1 cellular context compared by ENCODE assay signal in genomic region chr20:41617931-41618806, GRCh38.
TF ChIP-seq lines count a peak whose summit lies in the region.

CHD6 (minus strand) TSS chr20:41618377; CDS start chr20:41551337, 67,040 bp downstream.

TF ChIP-seq in HepG2, 621 proteins besides CTCF, POLR2A, EP300 and RAD21 (continued from another document and continues in another):
- TF ChIP-seq CERS6 (CRISPR knock-in tag; IDR thresholded peaks at IDR 0.05) = no peak
- TF ChIP-seq ZNF747 (CRISPR knock-in tag; IDR thresholded peaks at IDR 0.05; ENCODE audit: borderline replicate concordance) = 0 out of 2 replicates have a peak, but pooled peaks have one; percentile 77
- TF ChIP-seq MLXIP (CRISPR knock-in tag; IDR thresholded peaks at IDR 0.05; ENCODE audit: borderline replicate concordance) = no peak
- TF ChIP-seq HNRNPK (IDR thresholded peaks at IDR 0.05; ENCODE audit: low read depth, low read length, poor library complexity, severe bottlenecking) = no peak
- TF ChIP-seq KLF13 (CRISPR knock-in tag; IDR thresholded peaks at IDR 0.05) = no peak
- TF ChIP-seq NFE2L1 (CRISPR knock-in tag; IDR thresholded peaks at IDR 0.05; ENCODE audit: borderline replicate concordance) = no peak
- TF ChIP-seq ZNF644 (CRISPR knock-in tag; IDR thresholded peaks at IDR 0.05; ENCODE audit: low read depth) = no peak
- TF ChIP-seq ZNF609 (CRISPR knock-in tag; IDR thresholded peaks at IDR 0.05; ENCODE audit: borderline replicate concordance) = no peak
- no peak for TF ChIP-seq HIC2 (CRISPR knock-in tag; IDR thresholded peaks at IDR 0.05; ENCODE audit: low read depth)
- TF ChIP-seq DBP (CRISPR knock-in tag; IDR thresholded peaks at IDR 0.05; ENCODE audit: not compliant biosample characterization) = no peak
- TF ChIP-seq ZNF275 (CRISPR knock-in tag; IDR thresholded peaks at IDR 0.05; ENCODE audit: borderline replicate concordance) = peak; percentile 30; the same call in 1 of the 2 replicates
- no peak for TF ChIP-seq FIP1L1 (IDR thresholded peaks at IDR 0.05; ENCODE audit: borderline replicate concordance, insufficient read depth, low read depth, low read length)
- no peak; the same call in 1 of the 2 replicates for TF ChIP-seq ZNF225 (CRISPR knock-in tag; IDR thresholded peaks at IDR 0.05)
- peak; percentile 71; the same call in 1 of the 2 replicates for TF ChIP-seq GABPB1 (CRISPR knock-in tag; IDR thresholded peaks at IDR 0.05)
- peak; percentile 30; the same call in 1 of the 2 replicates for TF ChIP-seq IRF2 (CRISPR knock-in tag; IDR thresholded peaks at IDR 0.05)
- no peak for TF ChIP-seq ZNF337 (CRISPR knock-in tag; IDR thresholded peaks at IDR 0.05; ENCODE audit: borderline replicate concordance, low read depth)
- TF ChIP-seq ZNF446 (CRISPR knock-in tag; IDR thresholded peaks at IDR 0.05) = no peak
- no peak; the same call in 1 of the 2 replicates for TF ChIP-seq CHCHD3 (CRISPR knock-in tag; IDR thresholded peaks at IDR 0.05)
- no peak for TF ChIP-seq TCF12 (IDR thresholded peaks at IDR 0.05)
- TF ChIP-seq TCF12 (CRISPR knock-in tag; IDR thresholded peaks at IDR 0.05) = no peak
- TF ChIP-seq GATA4 (IDR thresholded peaks at IDR 0.05; ENCODE audit: borderline replicate concordance, low read depth) = no peak
- TF ChIP-seq ZNF564 (CRISPR knock-in tag; IDR thresholded peaks at IDR 0.05) = no peak
- TF ChIP-seq ZHX2 (IDR thresholded peaks at IDR 0.05; ENCODE audit: low read depth) = 0 out of 2 replicates have a peak, but pooled peaks have one; percentile 28
- no peak for TF ChIP-seq ZHX2 (CRISPR knock-in tag; IDR thresholded peaks at IDR 0.05; ENCODE audit: borderline replicate concordance)
- no peak for TF ChIP-seq ZNF570 (CRISPR knock-in tag; IDR thresholded peaks at IDR 0.05; ENCODE audit: borderline replicate concordance)
- TF ChIP-seq CHD2 (IDR thresholded peaks at IDR 0.05; ENCODE audit: low read depth, low read length) = peak; percentile 74; the same call in 1 of the 2 replicates
- TF ChIP-seq PLRG1 (conservative IDR thresholded peaks at IDR 0.05) = no peak
- TF ChIP-seq NPAS2 (CRISPR knock-in tag; IDR thresholded peaks at IDR 0.05; ENCODE audit: borderline replicate concordance) = no peak
- no peak for TF ChIP-seq SMAD1 (CRISPR knock-in tag; IDR thresholded peaks at IDR 0.05; ENCODE audit: borderline replicate concordance, low read depth)
- no peak for TF ChIP-seq E2F1 (CRISPR knock-in tag; IDR thresholded peaks at IDR 0.05)
- no peak for TF ChIP-seq ZNF441 (CRISPR knock-in tag; IDR thresholded peaks at IDR 0.05; ENCODE audit: borderline replicate concordance)
- TF ChIP-seq SKIL (CRISPR knock-in tag; IDR thresholded peaks at IDR 0.05; ENCODE audit: borderline replicate concordance) = no peak
- peak; percentile 66; the same call in 1 of the 2 replicates for TF ChIP-seq POGZ (CRISPR knock-in tag; IDR thresholded peaks at IDR 0.05)
- peak; percentile 31; the same call in 1 of the 2 replicates for TF ChIP-seq FOSL2 (CRISPR knock-in tag; IDR thresholded peaks at IDR 0.05)
- no peak for TF ChIP-seq U2AF2 (IDR thresholded peaks at IDR 0.05; ENCODE audit: low read depth, low read length)
- TF ChIP-seq KAT7 (CRISPR knock-in tag; IDR thresholded peaks at IDR 0.05; ENCODE audit: borderline replicate concordance) = no peak
- TF ChIP-seq ZNF790 (CRISPR knock-in tag; IDR thresholded peaks at IDR 0.05; ENCODE audit: borderline replicate concordance) = no peak
